ENCODE assay signal across 11 cellular contexts in the genomic region with DNA sequence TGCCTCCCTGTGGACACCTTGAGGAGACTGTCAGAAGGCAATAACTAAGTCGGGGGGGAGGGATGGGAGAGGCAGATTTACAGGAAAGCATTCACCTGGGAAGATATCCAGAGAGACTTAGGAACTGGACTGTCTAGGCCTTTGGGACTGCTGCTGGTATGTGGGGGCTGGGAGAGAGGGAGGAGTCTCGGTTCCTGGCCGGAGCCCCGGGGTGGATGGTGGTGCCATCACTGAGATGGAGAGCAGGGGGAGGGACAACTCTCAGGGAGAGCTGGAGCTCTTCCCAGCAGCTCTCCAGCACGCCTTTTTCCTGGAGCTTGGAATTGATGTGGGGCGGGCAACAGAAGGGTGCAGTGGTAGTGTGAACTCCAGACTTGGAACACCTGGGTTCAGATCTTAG. TPM values are rescaled to one million over a fixed set of nuclear protein-coding genes. Genes with fewer than 3 reads are reported as not detected.
A peak's percentile ranks its signal among the peaks of the same experiment; 100 is the strongest.
DNase-seq lines count a peak whose midpoint lies in the region; ATAC-seq, FAIRE-seq and TF ChIP-seq lines count a peak whose summit lies in the region.
"Had no signal": no experiment of that assay in that cellular context is flagged by ENCODE, and none has a peak within 500 bp of the region (broad histone marks: within the 10 kb centered on the region; RNA-seq: fewer than 3 reads in every experiment).

No MANE protein-coding gene starts in this region.

- peaks cover 65% of the 10 kb centered on the region for H3K79me2 ChIP-seq in keratinocyte (ENCODE audit: control insufficient read depth, insufficient read depth, low read length)

- H3K9me3 ChIP-seq in HEK293 (ENCODE audit: control insufficient read depth, insufficient read depth, low read depth, low read length) (no peaks in the 10 kb centered on the region), breast epithelium (no peaks in the 10 kb centered on the region), keratinocyte (ENCODE audit: control insufficient read depth, low read depth, low read length) (no peaks in the 10 kb centered on the region), sigmoid colon (no peaks in the 10 kb centered on the region)

- TF ChIP-seq CTCF in HEK293 (tag by site-specific recombination; IDR thresholded peaks at IDR 0.05): no peak
- no peak for TF ChIP-seq CTCF in breast epithelium (IDR thresholded peaks at IDR 0.05)
- no peak for TF ChIP-seq CTCF in keratinocyte (optimal IDR thresholded peaks at IDR 0.05 in 1 of 3, IDR thresholded peaks at IDR 0.05 in 1 of 3, conservative IDR thresholded peaks at IDR 0.05 in 1 of 3; ENCODE audit: extremely low read depth in 1 of 3, insufficient read depth in 2 of 3, low read length in 3 of 3)
- TF ChIP-seq CTCF in sigmoid colon (IDR thresholded peaks at IDR 0.05): no peak

- H3K9ac ChIP-seq in keratinocyte (ENCODE audit: control insufficient read depth, extremely low read depth, insufficient read depth, low read length): no peak overlapping the region

- peak; percentile 23 for FAIRE-seq in keratinocyte (lab: Jason Lieb, UNC)
- FAIRE-seq: H1 had no signal

- H3K4me1 ChIP-seq in HEK293 (ENCODE audit: control insufficient read depth, insufficient read depth, low read length): peaks cover 2% of the 10 kb centered on the region; the same call in 1 of the 2 replicates
- H3K4me1 ChIP-seq in breast epithelium: peaks cover 5 to 44% of the 10 kb centered on the region in 2 donors
- peaks cover 46% of the 10 kb centered on the region for H3K4me1 ChIP-seq in keratinocyte (ENCODE audit: control insufficient read depth, extremely low read depth, insufficient read depth, low read length)
- H3K4me1 ChIP-seq in sigmoid colon: peaks cover 0 to 62% (median 47%) of the 10 kb centered on the region in 4 donors

- TF ChIP-seq EP300 in sigmoid colon (IDR thresholded peaks at IDR 0.05): no peak

- H3K4me2 ChIP-seq in keratinocyte (ENCODE audit: control insufficient read depth, extremely low read depth, insufficient read depth, low read depth, low read length): no peak overlapping the region

- TF ChIP-seq POLR2A in breast epithelium (IDR thresholded peaks at IDR 0.05) (no peak), sigmoid colon (IDR thresholded peaks at IDR 0.05) (no peak)

- H3K27me3 ChIP-seq in breast epithelium (no peaks in the 10 kb centered on the region), keratinocyte (ENCODE audit: control insufficient read depth, extremely low read depth, insufficient read depth, low read length) (no peaks in the 10 kb centered on the region), sigmoid colon (no peaks in the 10 kb centered on the region)

- H3K27ac ChIP-seq in HEK293 (ENCODE audit: extremely low read depth, low read depth, low read length) (no peak overlapping the region), breast epithelium (peak overlapping the region; percentile 91 to 94), keratinocyte (ENCODE audit: control insufficient read depth, insufficient read depth, low read length) (no peak overlapping the region), sigmoid colon (peak overlapping the region; percentile 72 to 85 (median 80))

- no peaks in the 10 kb centered on the region for H3K9me3 Mint-ChIP-seq in activated CD8-positive, alpha-beta memory T cell treated with anti-CD3 and anti-CD28 coated beads, Interleukin-2, amount 10 ng/mL, durations not matched to agents 7 days and 5 days (ENCODE audit: low read depth)

- H3K9me1 ChIP-seq in keratinocyte (ENCODE audit: control insufficient read depth, extremely low read depth, insufficient read depth, low read length): no peaks in the 10 kb centered on the region

- intact Hi-C loops in breast epithelium (cut with DNase I; ENCODE audit: low total_unique reads): no loop called here
- intact Hi-C loops in sigmoid colon (cut with DNase I): loop anchor here (1.0 kb wide), 1 partner anchor 24 kb away; no protein-coding TSS in a partner anchor

- H2AFZ ChIP-seq in keratinocyte (ENCODE audit: control insufficient read depth, low read length): no peak overlapping the region

- DNase-seq in breast epithelium (ENCODE audit: low spot score in 2 of 2): peak; percentile 91 to 92
- DNase-seq in keratinocyte (ENCODE audit: low read depth, low spot score): no peak
- peak; percentile 93 for DNase-seq in sigmoid colon
- DNase-seq in islet precursor cell: no peak
- no peak for DNase-seq in stimulated activated naive CD8-positive, alpha-beta T cell treated with anti-CD3 and anti-CD28 coated beads, Interleukin-15, Interleukin-2, amounts not matched to agents 100 U/mL and 50 U/mL, for 24 hours
- DNase-seq in NCI-H526 (lab: John Stamatoyannopoulos, UW): no peak
- no peak for DNase-seq in activated CD8-positive, alpha-beta memory T cell treated with anti-CD3 and anti-CD28 coated beads, Interleukin-2, amount 10 ng/mL, durations not matched to agents 7 days and 5 days
- DNase-seq: activated CD4-positive, alpha-beta T cell treated with anti-CD3 and anti-CD28 coated beads, Interleukin-2, amount 50 U/mL, for 48 hours; NCI-H1930 had no signal

- no peak for ATAC-seq in stimulated activated naive CD8-positive, alpha-beta T cell treated with anti-CD3 and anti-CD28 coated beads, Interleukin-15, Interleukin-2, amounts not matched to agents 100 U/mL and 50 U/mL, for 24 hours
- ATAC-seq in activated CD8-positive, alpha-beta memory T cell treated with anti-CD3 and anti-CD28 coated beads, Interleukin-2, amount 10 ng/mL, durations not matched to agents 7 days and 5 days: no peak

- no peak overlapping the region for H3K4me3 Mint-ChIP-seq in activated CD8-positive, alpha-beta memory T cell treated with anti-CD3 and anti-CD28 coated beads, Interleukin-2, amount 10 ng/mL, durations not matched to agents 7 days and 5 days

- dilution Hi-C loops in keratinocyte (cut with MboI; ENCODE audit: extremely low pct_ligation_motif_present, low sequenced_read_pairs): no loop called here

- H3K36me3 Mint-ChIP-seq in activated CD8-positive, alpha-beta memory T cell treated with anti-CD3 and anti-CD28 coated beads, Interleukin-2, amount 10 ng/mL, durations not matched to agents 7 days and 5 days: no peaks in the 10 kb centered on the region

- H3K27ac Mint-ChIP-seq in activated CD8-positive, alpha-beta memory T cell treated with anti-CD3 and anti-CD28 coated beads, Interleukin-2, amount 10 ng/mL, durations not matched to agents 7 days and 5 days: no peak overlapping the region

- H3K4me1 Mint-ChIP-seq in activated CD8-positive, alpha-beta memory T cell treated with anti-CD3 and anti-CD28 coated beads, Interleukin-2, amount 10 ng/mL, durations not matched to agents 7 days and 5 days: peaks cover 5% of the 10 kb centered on the region

- 18 to 50% methylated on average over 6 of the region's 6 CpGs for WGBS in sigmoid colon, 2 donors

- H3K36me3 ChIP-seq in HEK293 (ENCODE audit: control insufficient read depth in 2 of 2, insufficient read depth in 1 of 2, low read length in 2 of 2): peaks cover 5 to 63% of the 10 kb centered on the region in 2 experiments; a peak in 2 of 3 replicates
- H3K36me3 ChIP-seq in breast epithelium: no peaks in the 10 kb centered on the region
- H3K36me3 ChIP-seq in keratinocyte (ENCODE audit: control insufficient read depth in 2 of 2, extremely low read depth in 1 of 2, insufficient read depth in 2 of 2, low read length in 2 of 2): peaks cover 24 to 54% of the 10 kb centered on the region in 2 experiments
- H3K36me3 ChIP-seq in sigmoid colon: peaks cover 6 to 28% (median 10%) of the 10 kb centered on the region in 4 donors

- peaks cover 13% of the 10 kb centered on the region for H3K27me3 Mint-ChIP-seq in activated CD8-positive, alpha-beta memory T cell treated with anti-CD3 and anti-CD28 coated beads, Interleukin-2, amount 10 ng/mL, durations not matched to agents 7 days and 5 days

- CTCF ChIA-PET in HEK293 (lab: Yijun Ruan, JAX): interaction anchor here (0.7 to 1.6 kb wide), 3 partner anchors 18 to 23 kb away, joined by 4 to 6 read pairs (median 4); a partner anchor contains a TSS
- CTCF ChIA-PET in activated CD8-positive, alpha-beta memory T cell treated with anti-CD3 and anti-CD28 coated beads, Interleukin-2, amount 10 ng/mL, durations not matched to agents 7 days and 5 days (lab: Charles Lee): no interaction called here

- no peaks in the 10 kb centered on the region for H4K20me1 ChIP-seq in keratinocyte (ENCODE audit: control insufficient read depth, extremely low read depth, insufficient read depth, low read length)

- POLR2A ChIA-PET in HEK293 (lab: Yijun Ruan, JAX): no interaction called here

- H3K4me3 ChIP-seq in HEK293 (ENCODE audit: low read depth, low read length) (no peak overlapping the region), breast epithelium (no peak overlapping the region), keratinocyte (ENCODE audit: control insufficient read depth in 2 of 3, extremely low read depth in 1 of 3, insufficient read depth in 2 of 3, low read depth in 1 of 3, low read length in 3 of 3) (no peak overlapping the region), sigmoid colon (no peak overlapping the region)

TF ChIP-seq in HEK293, 187 proteins besides CTCF, POLR2A, EP300 and RAD21 (continues in another document):
- TF ChIP-seq GLIS1 (tag by site-specific recombination; IDR thresholded peaks at IDR 0.05) (peak; percentile 23; the same call in 1 of the 2 replicates), ZNF670 (tag by site-specific recombination; IDR thresholded peaks at IDR 0.05; ENCODE audit: low read depth) (no peak), ZNF585B (tag by site-specific recombination; IDR thresholded peaks at IDR 0.05) (no peak), ZNF776 (tag by site-specific recombination; IDR thresholded peaks at IDR 0.05; ENCODE audit: borderline replicate concordance) (no peak)
- TF ChIP-seq, protein P1, sequence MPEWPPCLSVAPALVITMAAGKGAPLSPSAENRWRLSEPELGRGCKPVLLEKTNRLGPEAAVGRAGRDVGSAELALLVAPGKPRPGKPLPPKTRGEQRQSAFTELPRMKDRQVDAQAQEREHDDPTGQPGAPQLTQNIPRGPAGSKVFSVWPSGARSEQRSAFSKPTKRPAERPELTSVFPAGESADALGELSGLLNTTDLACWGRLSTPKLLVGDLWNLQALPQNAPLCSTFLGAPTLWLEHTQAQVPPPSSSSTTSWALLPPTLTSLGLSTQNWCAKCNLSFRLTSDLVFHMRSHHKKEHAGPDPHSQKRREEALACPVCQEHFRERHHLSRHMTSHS (tag by site-specific recombination; IDR thresholded peaks at IDR 0.05): no peak

RNA-seq across cellular contexts. Expression of a gene that starts 22.1 kb away (rescaled TPM):
- 100 to 1,000 TPM; 109 to 149 (median 116) TPM for total RNA-seq in breast epithelium
- 161 to 204 TPM (median 198 TPM) in 3 replicates for polyA plus RNA-seq in keratinocyte
- 47.7 TPM for polyA plus RNA-seq in keratinocyte (2011; ENCODE audit: low read depth)
- polyA plus RNA-seq in keratinocyte (2011; cell fraction: cytosol; rRNA removed): 67.3 and 89.8 TPM in 2 replicates
- 456 and 469 TPM in 2 replicates for polyA plus RNA-seq in keratinocyte (2011; cell fraction: nucleus; rRNA removed)
- polyA plus RNA-seq in keratinocyte (2012; ENCODE audit: low replicate concordance): 140 and 276 TPM in 2 replicates
- polyA minus RNA-seq in keratinocyte: 497 to 995 TPM (median 539 TPM) in 3 replicates
- 232 TPM for polyA minus RNA-seq in keratinocyte (2011; cell fraction: cytosol; rRNA and poly(A)+ RNA removed)
- polyA minus RNA-seq in keratinocyte (2011; cell fraction: nucleus; rRNA and poly(A)+ RNA removed): 824 and 949 TPM in 2 replicates
- total RNA-seq in sigmoid colon: 10 to 100 TPM; 38.2 to 78.7 (median 42.9) TPM
- 100 to 1,000 TPM in 1 of 3 donors, 10 to 100 TPM in 2; 18.6 to 125 (median 31.7) TPM for polyA plus RNA-seq in sigmoid colon
- total RNA-seq in activated CD8-positive, alpha-beta memory T cell treated with anti-CD3 and anti-CD28 coated beads, Interleukin-2, amount 10 ng/mL, durations not matched to agents 7 days and 5 days: under 1 TPM; 0.23 to 0.41 TPM

Comparison
In these comparisons a context has a peak if more than half of its experiments do, and no peak if none do; other contexts are left out.
1. H3K27ac ChIP-seq: peak in breast epithelium (2 of 2) and sigmoid colon (4 of 4); none in HEK293 (single experiment) and keratinocyte (single experiment).
2. DNase-seq: peak in breast epithelium (2 of 2) and sigmoid colon (single experiment); none in keratinocyte (single experiment), islet precursor cell (single experiment), stimulated activated naive CD8-positive, alpha-beta T cell treated with anti-CD3 and anti-CD28 coated beads, Interleukin-15, Interleukin-2, amounts not matched to agents 100 U/mL and 50 U/mL, for 24 hours (single experiment), NCI-H526 (0 of 2) and activated CD8-positive, alpha-beta memory T cell treated with anti-CD3 and anti-CD28 coated beads, Interleukin-2, amount 10 ng/mL, durations not matched to agents 7 days and 5 days (single experiment).
3. RNA of a gene that starts 22.1 kb away (total RNA-seq): 109 to 149 TPM in breast epithelium and 38.2 to 78.7 TPM in sigmoid colon; 0.23 to 0.41 TPM in activated CD8-positive, alpha-beta memory T cell treated with anti-CD3 and anti-CD28 coated beads, Interleukin-2, amount 10 ng/mL, durations not matched to agents 7 days and 5 days; every median in the first group is over 10 times any median in the second.